16 cellular contexts compared by ENCODE assay signal in genomic region chr5:143542798-143543144, GRCh38.
"Had no signal": no experiment of that assay in that cellular context is flagged by ENCODE, and none has a peak within 500 bp of the region (broad histone marks: within the 10 kb centered on the region; RNA-seq: fewer than 3 reads in every experiment).

No MANE protein-coding gene starts in this region.

- H3K9me3 ChIP-seq: pancreas, vagina had no signal

- DNase-seq: activated CD4-positive, alpha-beta T cell treated with anti-CD3 and anti-CD28 coated beads, Interleukin-2, amount 50 U/mL, for 1 hour; activated effector memory CD4-positive, alpha-beta T cell treated with Interleukin-2 at 50 U/mL for 16 hours; activated T-cell treated with anti-CD3 and anti-CD28 coated beads, Interleukin-2, amount 50 U/mL, for 1 hour; amniotic stem cell; dorsolateral prefrontal cortex; heart right ventricle; islet precursor cell; pancreas; retina; tibial artery had no signal

- FAIRE-seq: frontal cortex, pancreas had no signal

- H3K4me3 Mint-ChIP-seq: activated naive CD4-positive, alpha-beta T cell treated with anti-CD3 and anti-CD28 coated beads, Interleukin-2, amount 50 U/mL, for 24 hours; neural crest cell had no signal

- H3K4me1 ChIP-seq: esophagus muscularis mucosa, pancreas, tibial artery, vagina had no signal

- H3K4me1 Mint-ChIP-seq: activated naive CD4-positive, alpha-beta T cell treated with anti-CD3 and anti-CD28 coated beads, Interleukin-2, amount 50 U/mL, for 24 hours had no signal

- H3K27me3 ChIP-seq: dorsolateral prefrontal cortex, esophagus muscularis mucosa, heart right ventricle, pancreas, tibial artery, vagina had no signal

- H3K36me3 ChIP-seq: esophagus muscularis mucosa, heart right ventricle, pancreas, tibial artery, vagina had no signal

- H3K27ac Mint-ChIP-seq: activated naive CD4-positive, alpha-beta T cell treated with anti-CD3 and anti-CD28 coated beads, Interleukin-2, amount 50 U/mL, for 24 hours had no signal

- H3K27ac ChIP-seq: dorsolateral prefrontal cortex, esophagus muscularis mucosa, pancreas, tibial artery, vagina had no signal

- ATAC-seq: left lobe of liver, pancreas had no signal

- H3K4me3 ChIP-seq: dorsolateral prefrontal cortex, esophagus muscularis mucosa, heart right ventricle, pancreas, tibial artery, vagina had no signal
